21 cellular contexts compared by ENCODE assay signal in the genomic region with DNA sequence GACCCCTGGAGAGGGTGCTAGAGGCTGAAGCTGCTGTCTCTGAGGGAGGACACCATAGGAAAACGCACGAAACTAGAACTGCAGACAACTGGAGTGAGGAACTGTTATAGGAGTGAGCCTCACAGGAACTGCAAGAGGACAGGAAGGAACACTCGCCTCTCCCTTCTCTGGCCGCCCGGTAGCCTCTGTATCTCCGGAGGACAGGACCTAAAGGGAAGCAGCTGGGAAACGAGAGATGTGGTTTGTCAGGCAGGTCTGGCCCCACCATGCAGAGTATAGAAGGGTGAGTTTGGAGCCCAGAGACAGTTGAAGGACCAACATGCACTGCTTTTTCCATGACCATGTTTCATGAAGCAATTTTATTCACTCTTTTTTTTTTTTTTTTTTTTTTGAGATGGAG.
"Had no signal": no experiment of that assay in that cellular context is flagged by ENCODE, and none has a peak within 500 bp of the region (broad histone marks: within the 10 kb centered on the region; RNA-seq: fewer than 3 reads in every experiment).

No MANE protein-coding gene starts in this region.

- H3K27me3 ChIP-seq: ascending aorta, dorsolateral prefrontal cortex, esophagus squamous epithelium, gastrocnemius medialis, testis had no signal

- ATAC-seq: activated CD8-positive, alpha-beta T cell treated with anti-CD3 and anti-CD28 coated beads, Interleukin-2, amount 10 ng/mL, durations not matched to agents 7 days and 5 days; gastrocnemius medialis; left cardiac atrium; sciatic nerve; stimulated activated naive B cell treated with anti-CD40 and anti-IgM and Interleukin-4, amounts not matched to agents 10 μg/mL and 1 μg/mL and 100 μg/mL, for 72 hours; T-helper 17 cell had no signal

- H3K4me1 ChIP-seq: ascending aorta, esophagus squamous epithelium, gastrocnemius medialis, testis had no signal

- FAIRE-seq: small intestine had no signal

- H2AFZ ChIP-seq: parathyroid adenoma had no signal

- DNase-seq: activated CD4-positive, alpha-beta T cell treated with anti-CD3 and anti-CD28 coated beads for 1 hour; activated CD4-positive, alpha-beta T cell treated with anti-CD3 and anti-CD28 coated beads, Interleukin-2, amount 50 U/mL, for 1 hour; activated CD8-positive, alpha-beta T cell treated with anti-CD3 and anti-CD28 coated beads, Interleukin-2, amount 10 ng/mL, durations not matched to agents 7 days and 5 days; activated gamma-delta T cell; central memory CD4-positive, alpha-beta T cell; dorsolateral prefrontal cortex; esophagus squamous epithelium; gastrocnemius medialis; islet precursor cell; left cardiac atrium; nucleus accumbens; small intestine; stimulated activated CD4-positive, alpha-beta T cell treated with anti-CD3 and anti-CD28 coated beads, Interleukin-2, amount 100 ng/mL, for 48 hours; stimulated activated CD8-positive, alpha-beta memory T cell treated with anti-CD3 and anti-CD28 coated beads, Interleukin-4, amount 100 ng/mL, for 48 hours; stimulated activated naive B cell treated with anti-CD40 and anti-IgM and Interleukin-4, amounts not matched to agents 10 μg/mL and 1 μg/mL and 100 μg/mL, for 72 hours; SW 1271; T-helper 17 cell; testis had no signal

- H3K27ac ChIP-seq: ascending aorta, dorsolateral prefrontal cortex, esophagus squamous epithelium, gastrocnemius medialis, parathyroid adenoma, testis had no signal

- H3K9ac ChIP-seq: parathyroid adenoma had no signal

- H3K79me2 ChIP-seq: parathyroid adenoma had no signal

- H3K9me3 ChIP-seq: ascending aorta, gastrocnemius medialis, testis had no signal

- H3K36me3 ChIP-seq: ascending aorta, esophagus squamous epithelium, gastrocnemius medialis had no signal

- H3K4me3 ChIP-seq: ascending aorta, dorsolateral prefrontal cortex, esophagus squamous epithelium, gastrocnemius medialis, testis had no signal
